In the genomic region with DNA sequence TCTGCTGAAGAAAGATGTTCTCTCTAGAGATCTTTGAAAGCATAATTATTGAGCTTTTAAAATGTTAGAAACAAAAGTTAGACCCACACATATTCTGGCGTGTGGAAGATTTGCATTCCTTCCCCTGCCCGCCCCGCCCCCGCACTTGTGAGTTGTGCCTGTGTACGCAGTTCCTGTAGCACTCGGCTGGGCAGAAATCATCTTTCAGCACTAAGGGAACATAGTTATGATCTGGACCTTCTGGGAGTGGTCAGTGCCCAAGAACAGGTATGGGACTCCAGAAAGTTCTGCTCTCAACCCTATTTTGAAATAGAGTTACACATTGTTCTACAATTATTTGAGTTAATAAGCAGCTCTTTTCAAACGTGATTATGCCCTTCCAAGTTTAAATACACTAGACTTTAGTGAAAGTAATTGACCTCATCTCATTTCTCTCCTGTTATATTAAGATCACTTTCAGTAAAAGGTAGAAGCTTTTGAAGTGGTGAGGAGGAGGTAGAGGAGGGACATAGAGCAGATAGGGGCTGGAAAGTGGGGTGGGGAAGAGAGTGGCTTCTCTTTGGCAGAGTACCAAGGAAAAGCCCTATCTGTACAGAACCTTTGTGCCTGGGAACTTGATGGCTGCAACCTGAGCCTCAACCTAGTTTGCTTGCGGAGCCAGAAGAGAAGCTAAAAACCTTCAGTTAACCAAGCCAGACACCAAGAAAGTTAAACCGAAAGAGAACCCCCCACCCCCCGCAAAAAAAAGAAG, we compare ENCODE assay signal across 8 cellular contexts. TPM values are rescaled to one million over a fixed set of nuclear protein-coding genes. Genes with fewer than 3 reads are reported as not detected.
DNase-seq lines count a peak whose midpoint lies in the region; ATAC-seq, FAIRE-seq and TF ChIP-seq lines count a peak whose summit lies in the region.

No MANE protein-coding gene starts in this region.

- DNase-seq in adrenal gland (peak in 4 of 7 donors; percentile 46 to 59 (median 49)), urothelium cell line (ENCODE audit: low spot score) (peak; percentile 67), SW 1271 (lab: John Stamatoyannopoulos, UW) (no peak), COLO829 (ENCODE audit: low spot score) (no peak)

- H3K27me3 ChIP-seq in HUES6 (ENCODE audit: control insufficient read depth, insufficient read depth, low read length) = peaks cover 11% of the 10 kb centered on the region
- no peaks in the 10 kb centered on the region for H3K27me3 ChIP-seq in adrenal gland
- no peaks in the 10 kb centered on the region for H3K27me3 ChIP-seq in muscle layer of duodenum (ENCODE audit: low read depth, low read length)

- ATAC-seq in GM18868 (IDR thresholded peaks at IDR 0.05; ENCODE audit: unreplicated experiment) = peak; percentile 63
- no peak for ATAC-seq in GM21515 (IDR thresholded peaks at IDR 0.05; ENCODE audit: unreplicated experiment)

- H3K27ac ChIP-seq in HUES6 (ENCODE audit: low read depth, low read length) (no peak overlapping the region), adrenal gland (peak overlapping the region in 2 of 5 donors; percentile 11 to 54), muscle layer of duodenum (ENCODE audit: low read length) (peak overlapping the region; percentile 74)

- FAIRE-seq in urothelium cell line (lab: Jason Lieb, UNC) = no peak

- no peak for TF ChIP-seq CTCF in adrenal gland (IDR thresholded peaks at IDR 0.05)

- H3K9ac ChIP-seq in HUES6 (ENCODE audit: low read length) = peak overlapping the region; percentile 9

- intact Hi-C loops in adrenal gland (cut with DNase I) = no loop called here

- WGBS in adrenal gland, 4 donors = 63 to 76% (median 71%) methylated on average over 10 of the region's 10 CpGs

- H3K9me3 ChIP-seq in HUES6 (ENCODE audit: control insufficient read depth, insufficient read depth, low read depth, low read length) = no peaks in the 10 kb centered on the region
- no peaks in the 10 kb centered on the region for H3K9me3 ChIP-seq in adrenal gland (replicated peaks in 1 of 3)
- no peaks in the 10 kb centered on the region for H3K9me3 ChIP-seq in muscle layer of duodenum (ENCODE audit: control insufficient read depth in 1 of 2, low read length in 2 of 2)

- H3K36me3 ChIP-seq in HUES6 (ENCODE audit: control insufficient read depth, insufficient read depth, low read length) (no peaks in the 10 kb centered on the region), adrenal gland (replicated peaks in 1 of 2) (no peaks in the 10 kb centered on the region), muscle layer of duodenum (ENCODE audit: control insufficient read depth in 1 of 2, insufficient read depth in 2 of 2, low read length in 2 of 2) (no peaks in the 10 kb centered on the region)

- H3K4me1 ChIP-seq in HUES6 (ENCODE audit: control insufficient read depth, insufficient read depth, low read length) = peaks cover 28% of the 10 kb centered on the region
- peaks cover 0 to 36% of the 10 kb centered on the region in 2 donors for H3K4me1 ChIP-seq in adrenal gland (replicated peaks in 1 of 2)
- H3K4me1 ChIP-seq in muscle layer of duodenum (ENCODE audit: control insufficient read depth in 1 of 2, insufficient read depth in 2 of 2, low read length in 2 of 2) = peaks cover 4 to 40% of the 10 kb centered on the region in 2 donors

- H3K4me3 ChIP-seq in HUES6 (ENCODE audit: low read depth, low read length) = no peak overlapping the region; the same call in 1 of the 2 replicates
- H3K4me3 ChIP-seq in adrenal gland = peak overlapping the region in 1 of 4 donors; percentile 12
- peak overlapping the region in 1 of 2 donors; percentile 31 for H3K4me3 ChIP-seq in muscle layer of duodenum (ENCODE audit: low read depth in 1 of 2, low read length in 2 of 2)

- TF ChIP-seq POLR2A in adrenal gland (IDR thresholded peaks at IDR 0.05) = no peak

RNA-seq across cellular contexts. Expression of gene BLVRA, which starts 5.7 kb away (rescaled TPM):
- total RNA-seq in adrenal gland = 10 to 100 TPM; 17.1 to 55.8 (median 41.6) TPM
- 10 to 100 TPM; 35.6 to 56.3 (median 36.8) TPM for polyA plus RNA-seq in adrenal gland

RNA-seq across cellular contexts. Expression of gene COA1, which starts 34.9 kb away (rescaled TPM):
- 10 to 100 TPM; 19.0 to 53.5 (median 40.2) TPM for total RNA-seq in adrenal gland
- 10 to 100 TPM; 24.2 to 52.2 (median 31.1) TPM for polyA plus RNA-seq in adrenal gland

Comparison
In these comparisons a context has a peak if more than half of its experiments do, and no peak if none do; other contexts are left out.
1. DNase-seq: peak in adrenal gland (4 of 7) and urothelium cell line (single experiment); none in SW 1271 (0 of 2) and COLO829 (single experiment).